1 cellular context compared by ENCODE assay signal in the genomic region with DNA sequence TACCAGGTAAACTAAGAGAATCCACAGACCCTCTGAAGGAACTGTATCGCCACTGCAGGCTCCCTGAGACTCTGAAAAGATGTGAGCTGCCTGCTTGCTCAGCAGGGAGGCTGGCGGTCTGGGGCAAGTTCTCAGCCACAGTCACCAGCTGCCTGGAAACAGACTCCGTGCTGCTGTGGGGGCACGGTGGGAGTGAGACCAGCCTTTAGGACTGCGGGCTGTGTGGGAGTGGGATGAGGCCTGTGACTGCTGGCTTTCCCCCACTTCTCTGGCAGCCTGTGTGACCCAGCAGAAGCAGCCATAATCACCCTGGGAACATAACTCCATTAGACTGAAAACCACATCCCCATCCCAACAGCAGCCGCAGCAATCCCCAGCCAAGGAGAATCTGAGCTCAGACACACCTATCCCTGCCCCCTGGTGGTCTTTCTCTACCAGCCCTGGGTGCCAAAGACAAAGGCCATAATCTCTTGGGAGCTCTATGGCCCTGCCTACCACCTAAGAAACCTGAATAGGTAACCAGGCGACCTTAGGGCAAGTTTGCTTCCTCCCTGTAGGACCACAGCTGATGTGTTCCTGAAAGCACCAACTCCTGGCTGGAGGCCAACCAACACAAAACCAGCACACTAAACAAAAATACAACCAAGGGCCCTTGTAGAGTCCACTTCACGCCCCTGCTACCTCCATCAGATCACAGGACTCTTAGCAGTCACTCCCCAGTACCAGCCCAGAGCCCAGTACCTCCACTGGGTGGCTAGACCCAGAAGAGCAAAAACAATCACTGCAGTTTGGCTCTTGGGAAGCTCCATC.
TF ChIP-seq lines count a peak whose summit lies in the region.

No MANE protein-coding gene starts in this region.

TF ChIP-seq in GM23338, 12 proteins besides CTCF, POLR2A, EP300 and RAD21 (continued from another document):
- TF ChIP-seq, protein P1, sequence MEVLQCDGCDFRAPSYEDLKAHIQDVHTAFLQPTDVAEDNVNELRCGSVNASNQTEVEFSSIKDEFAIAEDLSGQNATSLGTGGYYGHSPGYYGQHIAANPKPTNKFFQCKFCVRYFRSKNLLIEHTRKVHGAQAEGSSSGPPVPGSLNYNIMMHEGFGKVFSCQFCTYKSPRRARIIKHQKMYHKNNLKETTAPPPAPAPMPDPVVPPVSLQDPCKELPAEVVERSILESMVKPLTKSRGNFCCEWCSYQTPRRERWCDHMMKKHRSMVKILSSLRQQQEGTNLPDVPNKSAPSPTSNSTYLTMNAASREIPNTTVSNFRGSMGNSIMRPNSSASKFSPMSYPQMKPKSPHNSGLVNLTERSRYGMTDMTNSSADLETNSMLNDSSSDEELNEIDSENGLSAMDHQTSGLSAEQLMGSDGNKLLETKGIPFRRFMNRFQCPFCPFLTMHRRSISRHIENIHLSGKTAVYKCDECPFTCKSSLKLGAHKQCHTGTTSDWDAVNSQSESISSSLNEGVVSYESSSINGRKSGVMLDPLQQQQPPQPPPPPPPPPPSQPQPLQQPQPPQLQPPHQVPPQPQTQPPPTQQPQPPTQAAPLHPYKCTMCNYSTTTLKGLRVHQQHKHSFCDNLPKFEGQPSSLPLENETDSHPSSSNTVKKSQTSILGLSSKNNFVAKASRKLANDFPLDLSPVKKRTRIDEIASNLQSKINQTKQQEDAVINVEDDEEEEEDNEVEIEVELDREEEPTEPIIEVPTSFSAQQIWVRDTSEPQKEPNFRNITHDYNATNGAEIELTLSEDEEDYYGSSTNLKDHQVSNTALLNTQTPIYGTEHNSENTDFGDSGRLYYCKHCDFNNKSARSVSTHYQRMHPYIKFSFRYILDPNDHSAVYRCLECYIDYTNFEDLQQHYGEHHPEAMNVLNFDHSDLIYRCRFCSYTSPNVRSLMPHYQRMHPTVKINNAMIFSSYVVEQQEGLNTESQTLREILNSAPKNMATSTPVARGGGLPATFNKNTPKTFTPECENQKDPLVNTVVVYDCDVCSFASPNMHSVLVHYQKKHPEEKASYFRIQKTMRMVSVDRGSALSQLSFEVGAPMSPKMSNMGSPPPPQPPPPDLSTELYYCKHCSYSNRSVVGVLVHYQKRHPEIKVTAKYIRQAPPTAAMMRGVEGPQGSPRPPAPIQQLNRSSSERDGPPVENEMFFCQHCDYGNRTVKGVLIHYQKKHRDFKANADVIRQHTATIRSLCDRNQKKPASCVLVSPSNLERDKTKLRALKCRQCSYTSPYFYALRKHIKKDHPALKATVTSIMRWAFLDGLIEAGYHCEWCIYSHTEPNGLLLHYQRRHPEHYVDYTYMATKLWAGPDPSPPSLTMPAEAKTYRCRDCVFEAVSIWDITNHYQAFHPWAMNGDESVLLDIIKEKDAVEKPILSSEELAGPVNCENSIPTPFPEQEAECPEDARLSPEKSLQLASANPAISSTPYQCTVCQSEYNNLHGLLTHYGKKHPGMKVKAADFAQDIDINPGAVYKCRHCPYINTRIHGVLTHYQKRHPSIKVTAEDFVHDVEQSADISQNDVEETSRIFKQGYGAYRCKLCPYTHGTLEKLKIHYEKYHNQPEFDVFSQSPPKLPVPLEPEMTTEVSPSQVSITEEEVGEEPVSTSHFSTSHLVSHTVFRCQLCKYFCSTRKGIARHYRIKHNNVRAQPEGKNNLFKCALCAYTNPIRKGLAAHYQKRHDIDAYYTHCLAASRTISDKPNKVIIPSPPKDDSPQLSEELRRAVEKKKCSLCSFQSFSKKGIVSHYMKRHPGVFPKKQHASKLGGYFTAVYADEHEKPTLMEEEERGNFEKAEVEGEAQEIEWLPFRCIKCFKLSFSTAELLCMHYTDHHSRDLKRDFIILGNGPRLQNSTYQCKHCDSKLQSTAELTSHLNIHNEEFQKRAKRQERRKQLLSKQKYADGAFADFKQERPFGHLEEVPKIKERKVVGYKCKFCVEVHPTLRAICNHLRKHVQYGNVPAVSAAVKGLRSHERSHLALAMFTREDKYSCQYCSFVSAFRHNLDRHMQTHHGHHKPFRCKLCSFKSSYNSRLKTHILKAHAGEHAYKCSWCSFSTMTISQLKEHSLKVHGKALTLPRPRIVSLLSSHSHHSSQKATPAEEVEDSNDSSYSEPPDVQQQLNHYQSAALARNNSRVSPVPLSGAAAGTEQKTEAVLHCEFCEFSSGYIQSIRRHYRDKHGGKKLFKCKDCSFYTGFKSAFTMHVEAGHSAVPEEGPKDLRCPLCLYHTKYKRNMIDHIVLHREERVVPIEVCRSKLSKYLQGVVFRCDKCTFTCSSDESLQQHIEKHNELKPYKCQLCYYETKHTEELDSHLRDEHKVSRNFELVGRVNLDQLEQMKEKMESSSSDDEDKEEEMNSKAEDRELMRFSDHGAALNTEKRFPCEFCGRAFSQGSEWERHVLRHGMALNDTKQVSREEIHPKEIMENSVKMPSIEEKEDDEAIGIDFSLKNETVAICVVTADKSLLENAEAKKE (CRISPR knock-in tag; IDR thresholded peaks at IDR 0.05): no peak
- TF ChIP-seq, protein P2, sequence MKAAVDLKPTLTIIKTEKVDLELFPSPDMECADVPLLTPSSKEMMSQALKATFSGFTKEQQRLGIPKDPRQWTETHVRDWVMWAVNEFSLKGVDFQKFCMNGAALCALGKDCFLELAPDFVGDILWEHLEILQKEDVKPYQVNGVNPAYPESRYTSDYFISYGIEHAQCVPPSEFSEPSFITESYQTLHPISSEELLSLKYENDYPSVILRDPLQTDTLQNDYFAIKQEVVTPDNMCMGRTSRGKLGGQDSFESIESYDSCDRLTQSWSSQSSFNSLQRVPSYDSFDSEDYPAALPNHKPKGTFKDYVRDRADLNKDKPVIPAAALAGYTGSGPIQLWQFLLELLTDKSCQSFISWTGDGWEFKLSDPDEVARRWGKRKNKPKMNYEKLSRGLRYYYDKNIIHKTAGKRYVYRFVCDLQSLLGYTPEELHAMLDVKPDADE (IDR thresholded peaks at IDR 0.05): no peak
